Comparison of ENCODE assay signal across 8 cellular contexts in genomic region chr2:237154050-237154638, GRCh38.
A peak's percentile ranks its signal among the peaks of the same experiment; 100 is the strongest.
DNase-seq lines count a peak whose midpoint lies in the region; ATAC-seq, FAIRE-seq and TF ChIP-seq lines count a peak whose summit lies in the region.

No MANE protein-coding gene starts in this region.

- no peak overlapping the region for H3K4me3 ChIP-seq in GM12878
- H3K4me3 ChIP-seq in HepG2 (replicated peaks in 1 of 3; ENCODE audit: insufficient read depth in 1 of 3, low read depth in 2 of 3, low read length in 3 of 3), result no peak overlapping the region
- no peak overlapping the region for H3K4me3 ChIP-seq in testis

- H3K9me3 ChIP-seq in GM12878 (replicated peaks; ENCODE audit: control insufficient read depth, insufficient read depth, low read length) (no peaks in the 10 kb centered on the region; the same call in 2 of the 3 replicates), HepG2 (ENCODE audit: low read length) (no peaks in the 10 kb centered on the region), testis (no peaks in the 10 kb centered on the region)

- H3K9ac ChIP-seq in GM12878 (ENCODE audit: control insufficient read depth, insufficient read depth, low read length) (no peak overlapping the region), HepG2 (ENCODE audit: insufficient read depth, low read depth, low read length) (no peak overlapping the region)

- TF ChIP-seq EP300 in Ishikawa (IDR thresholded peaks at IDR 0.05; ENCODE audit: borderline replicate concordance) (no peak), GM12878 (IDR thresholded peaks at IDR 0.05; ENCODE audit: borderline replicate concordance in 1 of 2, control insufficient read depth in 1 of 2, low read depth in 2 of 2, low read length in 2 of 2) (no peak), HepG2 (IDR thresholded peaks at IDR 0.05; ENCODE audit: low read depth in 2 of 2, low read length in 2 of 2) (no peak), HepG2 (CRISPR knock-in tag; IDR thresholded peaks at IDR 0.05; ENCODE audit: borderline replicate concordance) (no peak)

- POLR2A ChIA-PET in GM12878 (lab: Charles Lee) (no interaction called here), HepG2 (lab: Yijun Ruan, JAX) (no interaction called here)

- H2AFZ ChIP-seq in GM12878 (ENCODE audit: control insufficient read depth, low read depth, low read length) (no peak overlapping the region), HepG2 (ENCODE audit: low read length) (no peak overlapping the region)

- H3K36me3 ChIP-seq in GM12878 (ENCODE audit: control insufficient read depth in 2 of 2, insufficient read depth in 2 of 2, low read length in 1 of 2), result no peaks in the 10 kb centered on the region
- H3K36me3 ChIP-seq in HepG2 (replicated peaks in 1 of 2; ENCODE audit: control insufficient read depth in 1 of 2, insufficient read depth in 2 of 2, low read length in 2 of 2), result no peaks in the 10 kb centered on the region
- no peaks in the 10 kb centered on the region for H3K36me3 ChIP-seq in testis (ENCODE audit: low read depth, missing control alignments)

- H3K79me2 ChIP-seq in GM12878 (ENCODE audit: control insufficient read depth, insufficient read depth, low read length) (no peaks in the 10 kb centered on the region), HepG2 (ENCODE audit: insufficient read depth, low read length) (no peaks in the 10 kb centered on the region)

- no TSS peak for BruUV-seq in GM12878 (replicated peaks; lab: Mats Ljungman, UMichigan)
- BruUV-seq in HepG2 (replicated peaks; lab: Mats Ljungman, UMichigan), result no TSS peak

- TF ChIP-seq CTCF in GM12878 (IDR thresholded peaks at IDR 0.05 in 2 of 3, conservative IDR thresholded peaks at IDR 0.05 in 1 of 3; ENCODE audit: control insufficient read depth in 2 of 3, extremely low read depth in 1 of 3, insufficient read depth in 1 of 3, low read depth in 3 of 3, low read length in 3 of 3), result peak; percentile 75 to 81 (median 79)
- peak; percentile 82 for TF ChIP-seq CTCF in HepG2 (CRISPR knock-in tag; IDR thresholded peaks at IDR 0.05)
- peak in 2 of 3 experiments; percentile 49 to 60 for TF ChIP-seq CTCF in testis (IDR thresholded peaks at IDR 0.05)

- RAD21 ChIA-PET in GM12878 (lab: Charles Lee; ENCODE audit: unreplicated experiment), result interaction anchor here (1.1 to 2.7 kb wide), 6 partner anchors 68 to 418 kb away, joined by 3 to 10 read pairs (median 6); no protein-coding TSS in a partner anchor

- intact Hi-C loops in GM12878 (cut with micrococcal nuclease; ENCODE audit: unreplicated experiment), result loop anchor here (1.0 to 2.0 kb wide), 6 partner anchors 168 to 418 kb away; no protein-coding TSS in a partner anchor
- intact Hi-C loops in HepG2 (cut with micrococcal nuclease; ENCODE audit: unreplicated experiment), result loop anchor here (1.0 kb wide), 4 partner anchors 168 to 418 kb away; no protein-coding TSS in a partner anchor
- intact Hi-C loops in testis (cut with DNase I; ENCODE audit: low total_unique reads), result loop anchor here (5.0 to 10.0 kb wide), 2 partner anchors 261 to 328 kb away; partner anchors contain the start of gene COL6A3

- peak; percentile 75 for FAIRE-seq in GM12878 (lab: Jason Lieb, UNC)
- peak; percentile 85 for FAIRE-seq in HepG2 (lab: Jason Lieb, UNC)

- H3K27ac ChIP-seq in GM12878 (ENCODE audit: control insufficient read depth, insufficient read depth), result no peak overlapping the region
- no peak overlapping the region for H3K27ac ChIP-seq in HepG2 (ENCODE audit: extremely low read length, insufficient read depth, low read length)
- no peak overlapping the region for H3K27ac ChIP-seq in testis

- TF ChIP-seq POLR2A in GM12878 (IDR thresholded peaks at IDR 0.05; ENCODE audit: low read depth, low read length), result no peak
- TF ChIP-seq POLR2A in HepG2 (IDR thresholded peaks at IDR 0.05; ENCODE audit: insufficient read depth in 1 of 2, low read depth in 2 of 2, low read length in 2 of 2), result no peak
- TF ChIP-seq POLR2A in testis (IDR thresholded peaks at IDR 0.05), result no peak

- H3K4me1 ChIP-seq in GM12878 (ENCODE audit: control insufficient read depth, insufficient read depth, low read length), result peaks cover 16% of the 10 kb centered on the region
- no peaks in the 10 kb centered on the region for H3K4me1 ChIP-seq in HepG2 (ENCODE audit: insufficient read depth, low read length)
- H3K4me1 ChIP-seq in testis, result peaks cover 12% of the 10 kb centered on the region

- H4K20me1 ChIP-seq in GM12878 (ENCODE audit: control insufficient read depth, insufficient read depth), result no peaks in the 10 kb centered on the region
- no peaks in the 10 kb centered on the region for H4K20me1 ChIP-seq in HepG2 (ENCODE audit: insufficient read depth, low read length)

- peak; percentile 14 for DNase-seq in G401 (ENCODE audit: low spot score)
- DNase-seq in T follicular helper cell (ENCODE audit: low read depth), result peak; percentile 39
- DNase-seq in GM12878 (ENCODE audit: low read depth, low spot score), result no peak
- peak; percentile 53 for DNase-seq in HepG2 (ENCODE audit: low spot score)
- peak; percentile 53 for DNase-seq in testis
- DNase-seq in GOT3 (lab: John Stamatoyannopoulos, UW), result no peak

- ATAC-seq in GM12878, result peak; percentile 61
- ATAC-seq in HepG2, result peak; percentile 65
- no peak for ATAC-seq in GM21367 (IDR thresholded peaks at IDR 0.05; ENCODE audit: unreplicated experiment)

- CTCF ChIA-PET in GM12878 (lab: Yijun Ruan, JAX), result interaction anchor here (0.7 to 3.7 kb wide), 12 partner anchors 9 to 418 kb away, joined by 3 to 27 read pairs (median 8); no protein-coding TSS in a partner anchor
- CTCF ChIA-PET in HepG2 (lab: Yijun Ruan, JAX; ENCODE audit: low intra/inter-chr PET ratio, low total read pairs), result interaction anchor here (1.1 to 2.4 kb wide), 4 partner anchors 168 to 419 kb away, joined by 3 to 11 read pairs (median 4); no protein-coding TSS in a partner anchor

- H3K27me3 ChIP-seq in GM12878 (replicated peaks in 1 of 2; ENCODE audit: control insufficient read depth in 2 of 2, insufficient read depth in 2 of 2, low read length in 1 of 2), result no peaks in the 10 kb centered on the region
- peaks cover 0 to 10% of the 10 kb centered on the region in 2 experiments; a peak in 1 of 5 replicates for H3K27me3 ChIP-seq in HepG2 (ENCODE audit: control insufficient read depth in 1 of 2, insufficient read depth in 2 of 2, low read length in 2 of 2)
- no peaks in the 10 kb centered on the region for H3K27me3 ChIP-seq in testis

- TF ChIP-seq RAD21 in Ishikawa (IDR thresholded peaks at IDR 0.05; ENCODE audit: low read depth), result peak; percentile 92
- peak; percentile 98 for TF ChIP-seq RAD21 in GM12878 (IDR thresholded peaks at IDR 0.05; ENCODE audit: insufficient read depth, low read depth, low read length)
- peak; percentile 75 for TF ChIP-seq RAD21 in HepG2 (CRISPR knock-in tag; IDR thresholded peaks at IDR 0.05)

- in situ Hi-C loops in G401 (cut with HindIII; ENCODE audit: low sequenced_read_pairs) (no loop called here), GM12878 (cut with MboI) (no loop called here), HepG2 (cut with HindIII; ENCODE audit: extremely low pct_ligation_motif_present, low pct_unique_long_range_greater_than_20kb) (loop anchor here (10.0 kb wide), 2 partner anchors 171 to 261 kb away; partner anchors contain the start of gene COL6A3)

- SMC1A ChIA-PET in GM12878 (lab: Charles Lee; ENCODE audit: uncharacterized antibody, unreplicated experiment), result interaction anchor here (0.7 to 2.4 kb wide), 11 partner anchors 11 to 418 kb away, joined by 3 to 8 read pairs (median 4); no protein-coding TSS in a partner anchor

- H3K4me2 ChIP-seq in GM12878 (ENCODE audit: control insufficient read depth, insufficient read depth), result no peak overlapping the region
- no peak overlapping the region for H3K4me2 ChIP-seq in HepG2 (ENCODE audit: low read depth, low read length)

- 3% methylated on average over 7 of the region's 7 CpGs for WGBS in GM12878 (ENCODE audit: insufficient coverage, insufficient replicate concordance, low lambda C conversion rate, missing lambda C conversion rate)
- under 1% methylated on average over 7 of the region's 7 CpGs for whole genome bisulfite sequencing in HepG2 (ENCODE audit: low lambda C conversion rate)
- 51 to 53% methylated on average over 7 of the region's 7 CpGs for WGBS in testis, 2 donors

TF ChIP-seq in Ishikawa, 13 proteins besides CTCF, POLR2A, EP300 and RAD21 (continues in another document):
- no peak for TF ChIP-seq CEBPB (IDR thresholded peaks at IDR 0.05)
- TF ChIP-seq FOXM1 (IDR thresholded peaks at IDR 0.05; ENCODE audit: borderline replicate concordance, low read depth), result no peak
- TF ChIP-seq ZBTB7A (IDR thresholded peaks at IDR 0.05; ENCODE audit: low read depth), result no peak

TF ChIP-seq in GM12878, 131 proteins besides CTCF, POLR2A, EP300 and RAD21:
- TF ChIP-seq NFYA (IDR thresholded peaks at IDR 0.05; ENCODE audit: borderline replicate concordance, low read depth, low read length) (no peak), SMC3 (IDR thresholded peaks at IDR 0.05; ENCODE audit: borderline replicate concordance, low read length) (peak; percentile 81), MEF2B (IDR thresholded peaks at IDR 0.05; ENCODE audit: partially characterized antibody, poor library complexity, severe bottlenecking) (no peak), NR2F1 (conservative IDR thresholded peaks at IDR 0.05) (0 out of 2 replicates have a peak, but pooled peaks have one; percentile 11), MAX (IDR thresholded peaks at IDR 0.05; ENCODE audit: low read depth, low read length) (no peak), YY1 (IDR thresholded peaks at IDR 0.05; ENCODE audit: low read depth, low read length) (peak; percentile 20; the same call in 1 of the 2 replicates)

TF ChIP-seq in HepG2, 621 proteins besides CTCF, POLR2A, EP300 and RAD21 (continues in another document):
- TF ChIP-seq STAG1 (CRISPR knock-in tag; IDR thresholded peaks at IDR 0.05) (peak; percentile 90), ZNF619 (CRISPR knock-in tag; IDR thresholded peaks at IDR 0.05) (no peak), KMT2A (CRISPR knock-in tag; IDR thresholded peaks at IDR 0.05) (no peak), XRCC5 (optimal IDR thresholded peaks at IDR 0.05; ENCODE audit: low read length) (peak; percentile 22), SPEN (CRISPR knock-in tag; IDR thresholded peaks at IDR 0.05; ENCODE audit: low read depth) (no peak)

Comparison
In these comparisons a context has a peak if more than half of its experiments do, and no peak if none do; other contexts are left out.
1. DNase-seq: peak in G401 (single experiment), T follicular helper cell (single experiment), HepG2 (single experiment) and testis (single experiment); none in GM12878 (single experiment) and GOT3 (single experiment).
2. Peak in every context shown above with its lines, with median percentiles within 50 percentile points of each other: CTCF ChIP-seq.